9 cellular contexts compared by ENCODE assay signal in genomic region chr2:232433621-232434020, GRCh38. TPM values are rescaled to one million over a fixed set of nuclear protein-coding genes. Genes with fewer than 3 reads are reported as not detected.
"Had no signal": no experiment of that assay in that cellular context is flagged by ENCODE, and none has a peak within 500 bp of the region (broad histone marks: within the 10 kb centered on the region; RNA-seq: fewer than 3 reads in every experiment).

No MANE protein-coding gene starts in this region.

RNA-seq across cellular contexts. Expression of gene ALPI, which starts 22.3 kb away (rescaled TPM):
- total RNA-seq: activated CD8-positive, alpha-beta T cell treated with anti-CD3 and anti-CD28 coated beads, Interleukin-2, amount 10 ng/mL, durations not matched to agents 7 days and 5 days; activated naive CD8-positive, alpha-beta T cell treated with anti-CD3 and anti-CD28 coated beads, Interleukin-2, amount 10 ng/mL, durations not matched to agents 7 days and 5 days; adrenal gland; cardiac septum; LHCN-M2; M059J; PC-9; T-helper 17 cell; WTC11 had no signal
- polyA plus RNA-seq: adrenal gland had no signal

RNA-seq across cellular contexts. Expression of gene ALPG, which starts 27.0 kb away (rescaled TPM):
- total RNA-seq: activated CD8-positive, alpha-beta T cell treated with anti-CD3 and anti-CD28 coated beads, Interleukin-2, amount 10 ng/mL, durations not matched to agents 7 days and 5 days; activated naive CD8-positive, alpha-beta T cell treated with anti-CD3 and anti-CD28 coated beads, Interleukin-2, amount 10 ng/mL, durations not matched to agents 7 days and 5 days; adrenal gland; cardiac septum; LHCN-M2; M059J; T-helper 17 cell had no signal
- polyA plus RNA-seq: adrenal gland had no signal

RNA-seq across cellular contexts. Expression of gene ECEL1, which starts 54.0 kb away (rescaled TPM):
- total RNA-seq: activated CD8-positive, alpha-beta T cell treated with anti-CD3 and anti-CD28 coated beads, Interleukin-2, amount 10 ng/mL, durations not matched to agents 7 days and 5 days; activated naive CD8-positive, alpha-beta T cell treated with anti-CD3 and anti-CD28 coated beads, Interleukin-2, amount 10 ng/mL, durations not matched to agents 7 days and 5 days; LHCN-M2; M059J; PC-9; T-helper 17 cell had no signal

RNA-seq across cellular contexts. Expression of gene ALPP, which starts 55.1 kb away (rescaled TPM):
- total RNA-seq: activated CD8-positive, alpha-beta T cell treated with anti-CD3 and anti-CD28 coated beads, Interleukin-2, amount 10 ng/mL, durations not matched to agents 7 days and 5 days; activated naive CD8-positive, alpha-beta T cell treated with anti-CD3 and anti-CD28 coated beads, Interleukin-2, amount 10 ng/mL, durations not matched to agents 7 days and 5 days; adrenal gland; cardiac septum; LHCN-M2 had no signal
- polyA plus RNA-seq: adrenal gland had no signal
